Comparison of ENCODE assay signal across 20 cellular contexts in genomic region chr1:244346972-244347618, GRCh38.
A peak's percentile ranks its signal among the peaks of the same experiment; 100 is the strongest.
DNase-seq lines count a peak whose midpoint lies in the region; ATAC-seq and TF ChIP-seq lines count a peak whose summit lies in the region.
"Had no signal": no experiment of that assay in that cellular context is flagged by ENCODE, and none has a peak within 500 bp of the region (broad histone marks: within the 10 kb centered on the region; RNA-seq: fewer than 3 reads in every experiment).

No MANE protein-coding gene starts in this region.

- intact Hi-C loops in body of pancreas (cut with DNase I): no loop called here
- intact Hi-C loops in left colon (cut with DNase I, micrococcal nuclease): no loop called here
- intact Hi-C loops in PC-9 (cut with micrococcal nuclease; ENCODE audit: unreplicated experiment): no loop called here

- no peaks in the 10 kb centered on the region for H3F3A ChIP-seq in PC-9 (ENCODE audit: insufficient read depth, low read depth)

- CTCF ChIA-PET in PC-9 (lab: Charles Lee): no interaction called here
- CTCF ChIA-PET in CD8-positive, alpha-beta memory T cell (lab: Charles Lee): no interaction called here

- WGBS in body of pancreas, 2 donors: 37% methylated on average over 6 of the region's 6 CpGs
- WGBS in suprapubic skin: 85% methylated on average over 6 of the region's 6 CpGs

- H3K79me2 ChIP-seq in PC-9 (ENCODE audit: low read depth): no peaks in the 10 kb centered on the region

- no peak overlapping the region for H3K4me3 Mint-ChIP-seq in CD8-positive, alpha-beta memory T cell
- H3K4me3 Mint-ChIP-seq: activated naive CD4-positive, alpha-beta T cell treated with anti-CD3 and anti-CD28 coated beads, Interleukin-2, amount 50 U/mL, for 24 hours; activated T-helper 17 cell treated with anti-CD3 and anti-CD28 coated beads, Interleukin-2, amount 50 U/mL, for 72 hours; naive thymus-derived CD8-positive, alpha-beta T cell had no signal

- no peak overlapping the region for H3K4me2 ChIP-seq in PC-9

- H3K27me3 Mint-ChIP-seq in CD8-positive, alpha-beta memory T cell: peaks cover 6 to 19% of the 10 kb centered on the region in 2 donors
- H3K27me3 Mint-ChIP-seq: activated naive CD4-positive, alpha-beta T cell treated with anti-CD3 and anti-CD28 coated beads, Interleukin-2, amount 50 U/mL, for 24 hours had no signal

- no peaks in the 10 kb centered on the region for H3K9me2 ChIP-seq in PC-9 (ENCODE audit: insufficient read depth)

- no peak overlapping the region for H3K4me3 ChIP-seq in body of pancreas
- no peak overlapping the region for H3K4me3 ChIP-seq in PC-9
- H3K4me3 ChIP-seq in CD8-positive, alpha-beta memory T cell (ENCODE audit: low read length): no peak overlapping the region
- no peak overlapping the region for H3K4me3 ChIP-seq in suprapubic skin
- H3K4me3 ChIP-seq: cardiac muscle cell, spleen, upper lobe of left lung had no signal

- DNase-seq in NCI-H69 (lab: John Stamatoyannopoulos, UW): peak; percentile 48
- DNase-seq in body of pancreas: peak in 2 of 4 donors; percentile 32 to 42
- DNase-seq in left colon: peak in 1 of 2 donors; percentile 26
- DNase-seq in PC-9: no peak
- DNase-seq in CD8-positive, alpha-beta memory T cell: no peak
- no peak for DNase-seq in suprapubic skin (ENCODE audit: low spot score in 2 of 2)
- DNase-seq: activated CD4-positive, alpha-beta T cell treated with anti-CD3 and anti-CD28 coated beads, Interleukin-2, amount 50 U/mL, for 4 hours; anterior cingulate cortex; cortex of kidney; midbrain; naive thymus-derived CD8-positive, alpha-beta T cell; NCI-H1694; NCI-H524; spleen; upper lobe of left lung had no signal

- H3K9me3 ChIP-seq in body of pancreas (no peaks in the 10 kb centered on the region), PC-9 (ENCODE audit: insufficient read depth, low read depth) (no peaks in the 10 kb centered on the region), suprapubic skin (no peaks in the 10 kb centered on the region)
- H3K9me3 ChIP-seq in CD8-positive, alpha-beta memory T cell (ENCODE audit: low read length): no peaks in the 10 kb centered on the region
- H3K9me3 ChIP-seq: upper lobe of left lung had no signal

- no peak overlapping the region for H3K27ac ChIP-seq in body of pancreas
- no peak overlapping the region for H3K27ac ChIP-seq in PC-9
- H3K27ac ChIP-seq in CD8-positive, alpha-beta memory T cell (ENCODE audit: low read depth, low read length): no peak overlapping the region
- no peak overlapping the region for H3K27ac ChIP-seq in suprapubic skin
- H3K27ac ChIP-seq: cardiac muscle cell, HL-60, spleen, upper lobe of left lung had no signal

- H3K4me1 ChIP-seq in body of pancreas (peaks cover 11% of the 10 kb centered on the region), PC-9 (replicated peaks; ENCODE audit: insufficient read depth) (peaks cover 1% of the 10 kb centered on the region; the same call in 1 of the 2 replicates), suprapubic skin (peaks cover 19% of the 10 kb centered on the region)
- no peaks in the 10 kb centered on the region for H3K4me1 ChIP-seq in CD8-positive, alpha-beta memory T cell (ENCODE audit: insufficient read depth, low read length)
- H3K4me1 ChIP-seq: upper lobe of left lung had no signal

- TF ChIP-seq EP300 in suprapubic skin (IDR thresholded peaks at IDR 0.05): no peak

- no peaks in the 10 kb centered on the region for H4K20me1 ChIP-seq in PC-9 (ENCODE audit: insufficient read depth)

- H3K27ac Mint-ChIP-seq in CD8-positive, alpha-beta memory T cell: peak overlapping the region in 1 of 8 donors; percentile 43
- H3K27ac Mint-ChIP-seq: activated naive CD4-positive, alpha-beta T cell treated with anti-CD3 and anti-CD28 coated beads, Interleukin-2, amount 50 U/mL, for 24 hours; activated T-helper 17 cell treated with anti-CD3 and anti-CD28 coated beads, Interleukin-2, amount 50 U/mL, for 72 hours; naive thymus-derived CD8-positive, alpha-beta T cell had no signal

- no peak for TF ChIP-seq CTCF in body of pancreas (IDR thresholded peaks at IDR 0.05)
- TF ChIP-seq CTCF in PC-9 (conservative IDR thresholded peaks at IDR 0.05): no peak
- TF ChIP-seq CTCF in suprapubic skin (IDR thresholded peaks at IDR 0.05): no peak

- no peaks in the 10 kb centered on the region for H3K36me3 ChIP-seq in body of pancreas (replicated peaks in 1 of 2; ENCODE audit: insufficient read depth in 1 of 2, low read depth in 2 of 2)
- H3K36me3 ChIP-seq in PC-9 (ENCODE audit: low read depth): no peaks in the 10 kb centered on the region
- H3K36me3 ChIP-seq in CD8-positive, alpha-beta memory T cell (ENCODE audit: insufficient read depth, low read length): no peaks in the 10 kb centered on the region
- no peaks in the 10 kb centered on the region for H3K36me3 ChIP-seq in suprapubic skin
- H3K36me3 ChIP-seq: cardiac muscle cell, spleen, upper lobe of left lung had no signal

- no TSS peak for BruUV-seq in PC-9 (replicated peaks; lab: Mats Ljungman, UMichigan)

- peak; percentile 68 for ATAC-seq in body of pancreas
- peak; percentile 5 for ATAC-seq in left colon
- ATAC-seq in HG03025 (IDR thresholded peaks at IDR 0.05; ENCODE audit: low FRiP score, unreplicated experiment): no peak
- ATAC-seq: activated T-helper 17 cell treated with anti-CD3 and anti-CD28 coated beads, Interleukin-2, amount 50 U/mL, for 72 hours; naive thymus-derived CD8-positive, alpha-beta T cell had no signal

- POLR2A ChIA-PET in PC-9 (lab: Charles Lee; ENCODE audit: unreplicated experiment): no interaction called here
- POLR2A ChIA-PET in CD8-positive, alpha-beta memory T cell (lab: Charles Lee): no interaction called here

- no peaks in the 10 kb centered on the region for H3K27me3 ChIP-seq in body of pancreas
- no peaks in the 10 kb centered on the region for H3K27me3 ChIP-seq in PC-9 (ENCODE audit: insufficient read depth, low read depth)
- H3K27me3 ChIP-seq in CD8-positive, alpha-beta memory T cell (ENCODE audit: insufficient read depth, low read length, poor library complexity, severe bottlenecking): no peaks in the 10 kb centered on the region
- H3K27me3 ChIP-seq in suprapubic skin: no peaks in the 10 kb centered on the region
- H3K27me3 ChIP-seq: cardiac muscle cell, spleen, upper lobe of left lung had no signal

- H3K9me3 Mint-ChIP-seq in CD8-positive, alpha-beta memory T cell: no peaks in the 10 kb centered on the region
- H3K9me3 Mint-ChIP-seq: activated naive CD4-positive, alpha-beta T cell treated with anti-CD3 and anti-CD28 coated beads, Interleukin-2, amount 50 U/mL, for 24 hours; activated T-helper 17 cell treated with anti-CD3 and anti-CD28 coated beads, Interleukin-2, amount 50 U/mL, for 72 hours had no signal

- peaks cover 6 to 18% (median 7%) of the 10 kb centered on the region in 3 donors for H3K4me1 Mint-ChIP-seq in CD8-positive, alpha-beta memory T cell
- H3K4me1 Mint-ChIP-seq: activated naive CD4-positive, alpha-beta T cell treated with anti-CD3 and anti-CD28 coated beads, Interleukin-2, amount 50 U/mL, for 24 hours had no signal

- peaks cover 0 to 4% (median 0%) of the 10 kb centered on the region in 3 donors for H3K36me3 Mint-ChIP-seq in CD8-positive, alpha-beta memory T cell
- H3K36me3 Mint-ChIP-seq: activated naive CD4-positive, alpha-beta T cell treated with anti-CD3 and anti-CD28 coated beads, Interleukin-2, amount 50 U/mL, for 24 hours; naive thymus-derived CD8-positive, alpha-beta T cell had no signal

- TF ChIP-seq POLR2A in body of pancreas (IDR thresholded peaks at IDR 0.05) (no peak), suprapubic skin (IDR thresholded peaks at IDR 0.05) (no peak)

- H2AFZ ChIP-seq in PC-9: no peak overlapping the region
